8 cellular contexts compared by ENCODE assay signal in the genomic region with DNA sequence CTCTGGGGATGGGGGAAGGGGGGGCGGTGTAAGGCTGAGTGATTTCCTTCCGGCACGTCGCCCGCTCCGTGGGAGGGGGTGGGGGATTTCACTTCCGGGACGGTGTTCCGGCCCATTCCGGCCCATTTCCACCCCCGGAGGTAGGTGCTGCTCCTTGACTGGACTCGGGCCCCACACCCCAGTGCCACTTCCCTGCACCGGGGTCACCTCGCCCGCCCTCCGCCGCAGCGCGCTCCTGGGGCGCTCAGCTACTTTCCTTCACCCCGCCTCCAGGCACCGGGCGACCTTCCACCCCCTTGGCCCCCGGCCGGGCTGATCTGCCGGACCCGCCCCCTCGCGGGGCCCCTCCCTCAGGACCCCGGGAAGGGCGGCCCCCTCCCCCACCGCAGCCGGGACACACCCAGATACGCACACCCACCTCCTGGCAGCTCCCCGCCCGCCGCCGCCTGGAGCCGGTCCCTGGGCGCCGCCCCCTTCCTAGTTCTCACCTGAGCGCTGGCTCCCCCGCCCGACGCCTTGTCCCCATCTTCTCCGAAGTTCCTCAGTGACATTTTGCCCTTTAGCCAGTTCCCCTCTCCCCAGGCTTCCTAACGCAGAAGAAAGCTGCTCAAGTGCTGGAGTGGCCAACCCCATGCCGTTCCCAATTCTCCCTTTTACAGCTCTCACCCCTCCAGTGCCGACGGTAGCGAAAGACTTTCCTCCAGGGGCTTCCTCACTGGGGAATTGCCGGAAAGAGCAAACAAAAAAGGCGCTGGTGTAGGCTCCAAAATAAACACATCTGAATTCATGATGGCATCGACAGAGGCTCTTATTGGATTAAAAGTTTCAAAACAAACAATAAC.
DNase-seq lines count a peak whose midpoint lies in the region; ATAC-seq lines count a peak whose summit lies in the region.

A gene with protein sequence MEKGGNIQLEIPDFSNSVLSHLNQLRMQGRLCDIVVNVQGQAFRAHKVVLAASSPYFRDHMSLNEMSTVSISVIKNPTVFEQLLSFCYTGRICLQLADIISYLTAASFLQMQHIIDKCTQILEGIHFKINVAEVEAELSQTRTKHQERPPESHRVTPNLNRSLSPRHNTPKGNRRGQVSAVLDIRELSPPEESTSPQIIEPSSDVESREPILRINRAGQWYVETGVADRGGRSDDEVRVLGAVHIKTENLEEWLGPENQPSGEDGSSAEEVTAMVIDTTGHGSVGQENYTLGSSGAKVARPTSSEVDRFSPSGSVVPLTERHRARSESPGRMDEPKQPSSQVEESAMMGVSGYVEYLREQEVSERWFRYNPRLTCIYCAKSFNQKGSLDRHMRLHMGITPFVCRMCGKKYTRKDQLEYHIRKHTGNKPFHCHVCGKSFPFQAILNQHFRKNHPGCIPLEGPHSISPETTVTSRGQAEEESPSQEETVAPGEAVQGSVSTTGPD (plus strand): TSS at position 115 of the 842 bp plus-strand sequence. CDS start 1,846 bp downstream, outside the sequence.

- H3K27ac ChIP-seq in ACC112 (ENCODE audit: low read depth, low read length) (peak within 1 kb of the TSS; percentile 66), layer of hippocampus (ENCODE audit: low read depth, low read length) (peak within 1 kb of the TSS; percentile 97)

- peaks cover 37% of the 10 kb centered on the region for H3K79me2 ChIP-seq in ACC112 (ENCODE audit: control insufficient read depth, insufficient read depth, low read length, unreplicated experiment)

- H3K27me3 ChIP-seq in ACC112 (ENCODE audit: insufficient read depth, low read length) (no peaks in the 10 kb centered on the region), layer of hippocampus (ENCODE audit: control insufficient read depth, insufficient read depth, low read length) (no peaks in the 10 kb centered on the region)

- H2AFZ ChIP-seq in ACC112 (ENCODE audit: low read length, unreplicated experiment) = peak within 1 kb of the TSS; percentile 49

- H3K36me3 ChIP-seq in ACC112 (ENCODE audit: insufficient read depth, low read length) = peaks cover 40% of the 10 kb centered on the region

- DNase-seq in NCI-H345 (lab: John Stamatoyannopoulos, UW) = peak; percentile 94
- DNase-seq in activated CD4-positive, CD25-positive, alpha-beta regulatory T cell (lab: John Stamatoyannopoulos, UW) = peak; percentile 81 to 91 (median 88)
- DNase-seq in central memory CD4-positive, alpha-beta T cell = peak; percentile 88
- DNase-seq in stimulated activated CD4-positive, alpha-beta T cell treated with anti-CD3 and anti-CD28 coated beads, Interleukin-1b, Interleukin-23, amount 100 ng/mL, for 4 hours (ENCODE audit: low read depth in 2 of 2) = peak; percentile 86 to 95

- peak within 1 kb of the TSS; percentile 89 for H3K4me3 ChIP-seq in ACC112 (ENCODE audit: low read depth, low read length)

- ATAC-seq in GM19023 (IDR thresholded peaks at IDR 0.05; ENCODE audit: unreplicated experiment) = peak; percentile 66
- peak; percentile 63 for ATAC-seq in HG03196 (IDR thresholded peaks at IDR 0.05; ENCODE audit: unreplicated experiment)

- peaks cover 18% of the 10 kb centered on the region for H3K4me1 ChIP-seq in ACC112 (ENCODE audit: control insufficient read depth, insufficient read depth, low read length, unreplicated experiment)

Comparison
In these comparisons a context has a peak if more than half of its experiments do, and no peak if none do; other contexts are left out.
1. Peak in every context shown above with its lines: DNase-seq, ATAC-seq, H3K4me3 ChIP-seq and H3K27ac ChIP-seq.